8 cellular contexts compared by ENCODE assay signal in genomic region chr12:79935021-79935623, GRCh38. TPM values are rescaled to one million over a fixed set of nuclear protein-coding genes. Genes with fewer than 3 reads are reported as not detected.
DNase-seq lines count a peak whose midpoint lies in the region; ATAC-seq lines count a peak whose summit lies in the region.

PPP1R12A (minus strand) TSS chr12:79935097; CDS start chr12:79934931, 166 bp downstream.

- H3K36me3 ChIP-seq in effector memory CD4-positive, alpha-beta T cell (ENCODE audit: control insufficient read depth, insufficient read depth, low read length), result no peaks in the 10 kb centered on the region

- POLR2A ChIA-PET in activated CD8-positive, alpha-beta memory T cell treated with anti-CD3 and anti-CD28 coated beads for 36 hours (lab: Charles Lee), result interaction anchor here (0.6 kb wide), 1 partner anchor 91 kb away, joined by 3 read pairs; no protein-coding TSS in a partner anchor

- H3K27me3 ChIP-seq in effector memory CD4-positive, alpha-beta T cell (replicated peaks; ENCODE audit: control insufficient read depth, insufficient read depth, low read length, poor library complexity, severe bottlenecking), result no peaks in the 10 kb centered on the region

- peak within 1 kb of the TSS; percentile 92 for H3K27ac ChIP-seq in effector memory CD4-positive, alpha-beta T cell (ENCODE audit: insufficient read depth, low read length, poor library complexity, severe bottlenecking)

- H3K9me3 ChIP-seq in effector memory CD4-positive, alpha-beta T cell (ENCODE audit: control insufficient read depth, low read length), result no peaks in the 10 kb centered on the region

- DNase-seq in CMK (ENCODE audit: low read depth), result peak; percentile 90
- peak; percentile 88 for DNase-seq in HS-5 (ENCODE audit: low read depth)
- peak; percentile 90 for DNase-seq in NK-92 treated with Interleukin-12 subunit alpha and Interleukin-12 subunit beta, amount 100 ng/mL, for 24 hours (lab: John Stamatoyannopoulos, UW)
- DNase-seq in effector memory CD4-positive, alpha-beta T cell, result peak; percentile 89 to 91 (median 91)
- DNase-seq in medulla oblongata (ENCODE audit: extremely low spot score), result peak; percentile 98
- DNase-seq in stimulated activated CD8-positive, alpha-beta memory T cell treated with anti-CD3 and anti-CD28 coated beads, Interleukin-12 subunit alpha, Interleukin-12 subunit beta, amount 100 ng/mL, for 1 hour (ENCODE audit: low read depth), result peak; percentile 86

- CTCF ChIA-PET in activated CD8-positive, alpha-beta memory T cell treated with anti-CD3 and anti-CD28 coated beads for 36 hours (lab: Charles Lee), result interaction anchor here (0.9 to 1.2 kb wide), 2 partner anchors 55 to 252 kb away, joined by 3 to 4 read pairs; no protein-coding TSS in a partner anchor

- peaks cover 8% of the 10 kb centered on the region for H3K4me1 ChIP-seq in effector memory CD4-positive, alpha-beta T cell (ENCODE audit: control insufficient read depth, insufficient read depth, low read length, poor library complexity, severe bottlenecking)

- H3K4me3 ChIP-seq in effector memory CD4-positive, alpha-beta T cell (ENCODE audit: insufficient read depth, low read depth, low read length, poor library complexity, severe bottlenecking), result peak within 1 kb of the TSS; percentile 96

- peak; percentile 87 for ATAC-seq in GM19468 (IDR thresholded peaks at IDR 0.05; ENCODE audit: extremely low read depth, unreplicated experiment)

RNA-seq across cellular contexts. Expression of gene PPP1R12A, which starts in this region (rescaled TPM):
- 10 to 100 TPM; 68.2 to 73.3 TPM for total RNA-seq in activated CD8-positive, alpha-beta memory T cell treated with anti-CD3 and anti-CD28 coated beads for 36 hours

Comparison
In these comparisons a context has a peak if more than half of its experiments do, and no peak if none do; other contexts are left out.
1. Peak in every context shown above with its lines: DNase-seq, ATAC-seq, H3K4me3 ChIP-seq and H3K27ac ChIP-seq.